In the genomic region with DNA sequence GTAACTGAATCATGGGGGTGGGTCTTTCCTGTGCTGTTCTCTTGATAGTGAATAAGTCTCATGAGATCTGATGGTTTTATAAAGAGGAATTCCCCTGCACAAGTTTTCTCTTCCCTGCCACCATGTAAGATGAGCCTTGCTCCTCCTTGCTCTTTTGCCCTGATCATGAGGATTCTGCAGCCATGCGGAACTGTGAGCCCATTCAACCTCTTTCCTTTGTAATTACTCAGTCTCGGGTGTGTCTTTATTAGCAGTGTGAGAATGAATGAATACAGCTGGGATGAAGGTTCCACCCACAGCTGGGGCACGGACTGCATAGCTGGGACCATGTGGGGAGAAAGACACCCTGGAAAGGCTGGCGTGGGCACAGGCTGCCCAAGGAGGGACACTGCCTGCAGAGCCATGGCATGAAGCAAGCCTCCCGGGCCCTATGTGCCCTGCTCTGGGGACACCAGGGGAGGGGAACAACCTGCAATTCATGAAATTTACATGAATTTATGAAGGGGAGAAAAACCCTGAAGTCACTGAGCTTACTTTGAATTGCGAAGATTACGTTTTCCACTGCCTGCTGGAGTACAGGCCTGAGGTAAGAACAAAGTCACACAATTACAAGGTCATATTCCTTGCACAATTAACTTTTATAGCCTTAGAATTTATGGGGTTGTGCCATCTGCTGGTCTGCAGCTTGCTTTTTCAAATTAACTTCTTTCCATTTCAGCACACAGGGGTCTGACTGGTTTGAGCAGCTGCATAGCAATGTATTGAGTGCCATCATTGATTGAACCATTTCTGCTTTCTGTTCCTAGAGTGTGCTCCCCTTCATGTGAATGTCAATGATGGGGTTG, we compare ENCODE assay signal across 20 cellular contexts. TPM values are rescaled to one million over a fixed set of nuclear protein-coding genes. Genes with fewer than 3 reads are reported as not detected.
DNase-seq lines count a peak whose midpoint lies in the region; ATAC-seq and TF ChIP-seq lines count a peak whose summit lies in the region.
"Had no signal": no experiment of that assay in that cellular context is flagged by ENCODE, and none has a peak within 500 bp of the region (broad histone marks: within the 10 kb centered on the region; RNA-seq: fewer than 3 reads in every experiment).

No MANE protein-coding gene starts in this region.

- H3K27ac Mint-ChIP-seq in activated CD4-positive, alpha-beta T cell treated with anti-CD3 and anti-CD28 coated beads, Interleukin-2, amount 10 ng/mL, durations not matched to agents 24 days and 14 days = no peak overlapping the region
- H3K27ac Mint-ChIP-seq: effector memory CD8-positive, alpha-beta T cell; T-helper 1 cell treated with Interleukin-12 subunit alpha and Interleukin-12 subunit beta and Interleukin-4 antibody, amounts not matched to agents 30 μg/mL and 1 μg/mL, for 36 hours had no signal

- no peaks in the 10 kb centered on the region for H3K36me3 Mint-ChIP-seq in activated CD4-positive, alpha-beta T cell treated with anti-CD3 and anti-CD28 coated beads, Interleukin-2, amount 10 ng/mL, durations not matched to agents 24 days and 14 days (ENCODE audit: low read depth)
- H3K36me3 Mint-ChIP-seq: CD4-positive, alpha-beta memory T cell had no signal

- no peak for TF ChIP-seq POLR2A in Peyer's patch (IDR thresholded peaks at IDR 0.05)

- H3K27ac ChIP-seq in Peyer's patch (peak overlapping the region in 3 of 4 donors; percentile 46 to 84 (median 76)), Karpas-422 (ENCODE audit: low read length) (no peak overlapping the region)

- no peak overlapping the region for H2AFZ ChIP-seq in Karpas-422 (ENCODE audit: low read length)

- H3K36me3 ChIP-seq in Peyer's patch = no peaks in the 10 kb centered on the region
- no peaks in the 10 kb centered on the region for H3K36me3 ChIP-seq in kidney epithelial cell (ENCODE audit: control insufficient read depth, insufficient read depth, low read length)
- H3K36me3 ChIP-seq in Karpas-422 (ENCODE audit: insufficient read depth, low read length) = no peaks in the 10 kb centered on the region

- H3K4me3 Mint-ChIP-seq in activated CD4-positive, alpha-beta T cell treated with anti-CD3 and anti-CD28 coated beads, Interleukin-2, amount 10 ng/mL, durations not matched to agents 24 days and 14 days = no peak overlapping the region
- H3K4me3 Mint-ChIP-seq: CD4-positive, alpha-beta memory T cell; central memory CD8-positive, alpha-beta T cell; effector memory CD8-positive, alpha-beta T cell; T-helper 1 cell treated with Interleukin-12 subunit alpha and Interleukin-12 subunit beta and Interleukin-4 antibody, amounts not matched to agents 30 μg/mL and 1 μg/mL, for 36 hours had no signal

- H3K79me2 ChIP-seq in Karpas-422 (ENCODE audit: low read length) = no peaks in the 10 kb centered on the region

- no peak for ATAC-seq in HG02623 (IDR thresholded peaks at IDR 0.05; ENCODE audit: unreplicated experiment)
- ATAC-seq: effector memory CD8-positive, alpha-beta T cell; left cardiac atrium had no signal

- TF ChIP-seq CTCF in Peyer's patch (IDR thresholded peaks at IDR 0.05) (peak in 3 of 6 experiments; percentile 39 to 48 (median 46)), kidney epithelial cell (IDR thresholded peaks at IDR 0.05; ENCODE audit: insufficient read depth, low read length, poor library complexity, severe bottlenecking) (no peak)

- intact Hi-C loops in activated CD4-positive, alpha-beta T cell treated with anti-CD3 and anti-CD28 coated beads, Interleukin-2, amount 10 ng/mL, durations not matched to agents 24 days and 14 days (cut with micrococcal nuclease) = no loop called here

- no peak overlapping the region for H3K9ac ChIP-seq in Karpas-422 (ENCODE audit: low read length)

- H3K4me2 ChIP-seq in Karpas-422 (ENCODE audit: low read depth, low read length, poor library complexity, severe bottlenecking) = no peak overlapping the region

- peaks cover 3% of the 10 kb centered on the region for H3K9me3 Mint-ChIP-seq in activated CD4-positive, alpha-beta T cell treated with anti-CD3 and anti-CD28 coated beads, Interleukin-2, amount 10 ng/mL, durations not matched to agents 24 days and 14 days
- H3K9me3 Mint-ChIP-seq: central memory CD8-positive, alpha-beta T cell; effector memory CD8-positive, alpha-beta T cell; T-helper 1 cell treated with Interleukin-12 subunit alpha and Interleukin-12 subunit beta and Interleukin-4 antibody, amounts not matched to agents 30 μg/mL and 1 μg/mL, for 36 hours had no signal

- peaks cover 0 to 8% (median 0%) of the 10 kb centered on the region in 4 donors for H3K4me1 ChIP-seq in Peyer's patch
- no peaks in the 10 kb centered on the region for H3K4me1 ChIP-seq in Karpas-422 (ENCODE audit: low read length)

- H3K9me2 ChIP-seq in Karpas-422 (replicated peaks; ENCODE audit: insufficient read depth, low read length) = no peaks in the 10 kb centered on the region

- peaks cover 2% of the 10 kb centered on the region for H3K27me3 Mint-ChIP-seq in activated CD4-positive, alpha-beta T cell treated with anti-CD3 and anti-CD28 coated beads, Interleukin-2, amount 10 ng/mL, durations not matched to agents 24 days and 14 days

- H3K27me3 ChIP-seq in Peyer's patch = no peaks in the 10 kb centered on the region
- no peaks in the 10 kb centered on the region for H3K27me3 ChIP-seq in kidney epithelial cell (ENCODE audit: control insufficient read depth, insufficient read depth, low read length)
- no peaks in the 10 kb centered on the region for H3K27me3 ChIP-seq in Karpas-422 (ENCODE audit: low read length)

- DNase-seq in activated CD4-positive, alpha-beta T cell treated with anti-CD3 and anti-CD28 coated beads, Interleukin-2, amount 10 ng/mL, durations not matched to agents 24 days and 14 days = peak; percentile 37
- DNase-seq in activated CD4-positive, alpha-beta T cell treated with anti-CD3 and anti-CD28 coated beads for 4 hours = no peak
- DNase-seq in Peyer's patch = peak in 2 of 3 donors; percentile 49 to 61
- peak; percentile 63 for DNase-seq in kidney epithelial cell (ENCODE audit: low read depth)
- no peak for DNase-seq in activated gamma-delta T cell (lab: John Stamatoyannopoulos, UW)
- no peak for DNase-seq in NCI-H2029 treated with DMSO at 0.1 percent for 48 hours (lab: John Stamatoyannopoulos, UW)
- DNase-seq in Karpas-422 = no peak
- DNase-seq: activated CD4-positive, CD25-positive, alpha-beta regulatory T cell; CD4-positive, alpha-beta memory T cell; effector memory CD8-positive, alpha-beta T cell; hippocampal formation; left cardiac atrium; NCI-H2029; NK-92 treated with Interleukin-12 subunit alpha and Interleukin-12 subunit beta, amount 100 ng/mL, for 24 hours; stimulated activated CD4-positive, alpha-beta T cell treated with anti-CD3 and anti-CD28 coated beads, Interleukin-4, amount 100 ng/mL, for 4 hours; stimulated activated CD8-positive, alpha-beta memory T cell treated with anti-CD3 and anti-CD28 coated beads, Interleukin-4, amount 100 ng/mL, for 48 hours; substantia nigra had no signal

- H4K20me1 ChIP-seq in Karpas-422 (ENCODE audit: insufficient read depth, low read depth, low read length) = no peaks in the 10 kb centered on the region

- H3K4me1 Mint-ChIP-seq in activated CD4-positive, alpha-beta T cell treated with anti-CD3 and anti-CD28 coated beads, Interleukin-2, amount 10 ng/mL, durations not matched to agents 24 days and 14 days = no peaks in the 10 kb centered on the region
- H3K4me1 Mint-ChIP-seq: CD4-positive, alpha-beta memory T cell; central memory CD8-positive, alpha-beta T cell had no signal

- H3K4me3 ChIP-seq in Peyer's patch = no peak overlapping the region
- H3K4me3 ChIP-seq in kidney epithelial cell (ENCODE audit: low read depth, low read length) = no peak overlapping the region
- H3K4me3 ChIP-seq in Karpas-422 (ENCODE audit: low read length) = no peak overlapping the region

- H3K9me3 ChIP-seq in Peyer's patch (no peaks in the 10 kb centered on the region), Karpas-422 (ENCODE audit: low read length) (no peaks in the 10 kb centered on the region)

RNA-seq across cellular contexts. Expression of a gene that starts 46.2 kb away (rescaled TPM):
- total RNA-seq in activated CD4-positive, alpha-beta T cell treated with anti-CD3 and anti-CD28 coated beads, Interleukin-2, amount 10 ng/mL, durations not matched to agents 24 days and 14 days = 2.2 and 3.1 TPM in 2 replicates
- total RNA-seq in Peyer's patch = 1 to 10 TPM in 3 of 4 donors, not detected in 1; 1.1 to 8.2 (median 4.7) TPM
- 0.14 and 1.3 TPM in 2 replicates for total RNA-seq in kidney epithelial cell
- 0.78 TPM in 1 of 2 replicates, not detected in the other for total RNA-seq in Karpas-422 (2014; rRNA removed; shearing (Covaris generic); ENCODE audit: low replicate concordance)

Comparison
In these comparisons a context has a peak if more than half of its experiments do, and no peak if none do; other contexts are left out.
1. DNase-seq: peak in activated CD4-positive, alpha-beta T cell treated with anti-CD3 and anti-CD28 coated beads, Interleukin-2, amount 10 ng/mL, durations not matched to agents 24 days and 14 days (single experiment), Peyer's patch (2 of 3) and kidney epithelial cell (single experiment); none in activated CD4-positive, alpha-beta T cell treated with anti-CD3 and anti-CD28 coated beads for 4 hours (0 of 2), activated gamma-delta T cell (single experiment), NCI-H2029 treated with DMSO at 0.1 percent for 48 hours (single experiment) and Karpas-422 (single experiment).